Comparison of ENCODE assay signal across 23 cellular contexts in the genomic region with DNA sequence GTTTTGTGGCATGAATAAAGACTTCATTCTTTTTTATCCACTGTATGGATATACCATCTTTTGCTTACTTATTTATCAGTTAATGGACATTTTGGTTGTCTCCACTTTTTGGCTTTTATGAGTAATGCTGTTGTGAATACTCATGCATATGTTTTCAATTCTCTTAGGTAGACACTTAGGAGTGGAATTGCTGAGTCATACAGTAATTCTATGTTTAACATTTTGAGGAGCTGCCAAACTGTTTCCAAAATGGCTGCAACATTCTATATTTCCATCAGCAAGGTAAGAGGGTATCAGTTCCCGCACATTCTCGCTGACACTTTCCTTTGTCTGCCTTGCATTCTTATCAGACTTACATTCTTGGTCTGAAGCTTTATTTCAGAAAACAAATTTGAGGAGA.
A peak's percentile ranks its signal among the peaks of the same experiment; 100 is the strongest.
DNase-seq lines count a peak whose midpoint lies in the region; ATAC-seq and TF ChIP-seq lines count a peak whose summit lies in the region.
"Had no signal": no experiment of that assay in that cellular context is flagged by ENCODE, and none has a peak within 500 bp of the region (broad histone marks: within the 10 kb centered on the region; RNA-seq: fewer than 3 reads in every experiment).

No MANE protein-coding gene starts in this region.

- peaks cover 8% of the 10 kb centered on the region for H3K4me1 Mint-ChIP-seq in osteocyte (ENCODE audit: unreplicated experiment)
- H3K4me1 Mint-ChIP-seq in stimulated activated naive CD8-positive, alpha-beta T cell treated with anti-CD3 and anti-CD28 coated beads, Interleukin-15, amount 100 ng/mL, for 72 hours: no peaks in the 10 kb centered on the region
- H3K4me1 Mint-ChIP-seq: naive B cell had no signal

- ATAC-seq in GM21526 (IDR thresholded peaks at IDR 0.05; ENCODE audit: low FRiP score, unreplicated experiment): no peak
- ATAC-seq in stimulated activated naive CD8-positive, alpha-beta T cell treated with anti-CD3 and anti-CD28 coated beads, Interleukin-15, amount 100 ng/mL, for 72 hours: no peak

- H3K9me3 Mint-ChIP-seq in osteocyte (ENCODE audit: unreplicated experiment): peaks cover 4% of the 10 kb centered on the region
- peaks cover 9 to 16% of the 10 kb centered on the region in 2 donors for H3K9me3 Mint-ChIP-seq in stimulated activated naive CD8-positive, alpha-beta T cell treated with anti-CD3 and anti-CD28 coated beads, Interleukin-15, amount 100 ng/mL, for 72 hours

- H3K27ac Mint-ChIP-seq in osteocyte (ENCODE audit: unreplicated experiment): peak overlapping the region; percentile 14
- H3K27ac Mint-ChIP-seq in stimulated activated naive CD8-positive, alpha-beta T cell treated with anti-CD3 and anti-CD28 coated beads, Interleukin-15, amount 100 ng/mL, for 72 hours: no peak overlapping the region

- no peaks in the 10 kb centered on the region for H3K9me3 ChIP-seq in MG63
- H3K9me3 ChIP-seq: BE2C, Caco-2, right atrium auricular region had no signal

- no peaks in the 10 kb centered on the region for H3K36me3 ChIP-seq in MG63
- H3K36me3 ChIP-seq: BE2C, right atrium auricular region had no signal

- H3K4me3 ChIP-seq in choroid plexus epithelial cell (ENCODE audit: low read depth, low read length) (no peak overlapping the region), MG63 (no peak overlapping the region)
- H3K4me3 ChIP-seq: right atrium auricular region had no signal

- TF ChIP-seq CTCF in choroid plexus epithelial cell (conservative IDR thresholded peaks at IDR 0.05; ENCODE audit: low read depth, low read length) (no peak), osteocyte (IDR thresholded peaks at IDR 0.05) (no peak)

- no peaks in the 10 kb centered on the region for H3K36me3 Mint-ChIP-seq in osteocyte (ENCODE audit: unreplicated experiment)
- H3K36me3 Mint-ChIP-seq: naive B cell had no signal

- no peaks in the 10 kb centered on the region for H3K27me3 Mint-ChIP-seq in osteocyte (ENCODE audit: unreplicated experiment)
- H3K27me3 Mint-ChIP-seq in stimulated activated naive CD8-positive, alpha-beta T cell treated with anti-CD3 and anti-CD28 coated beads, Interleukin-15, amount 100 ng/mL, for 72 hours: peaks cover 7% of the 10 kb centered on the region
- H3K27me3 Mint-ChIP-seq: naive B cell had no signal

- DNase-seq in NOMO-1 treated with DMSO at 0.1 percent for 48 hours (lab: John Stamatoyannopoulos, UW; ENCODE audit: unreplicated experiment): peak; percentile 1
- no peak for DNase-seq in NOMO-1 treated with dmso at 0.1 percent for 144 hours (lab: John Stamatoyannopoulos, UW; ENCODE audit: unreplicated experiment)
- DNase-seq in RPMI7951 (ENCODE audit: low read depth): peak; percentile 78
- peak; percentile 58 for DNase-seq in choroid plexus epithelial cell (ENCODE audit: low read depth)
- no peak for DNase-seq in osteocyte (ENCODE audit: extremely low spot score, unreplicated experiment)
- DNase-seq in stimulated activated naive CD8-positive, alpha-beta T cell treated with anti-CD3 and anti-CD28 coated beads, Interleukin-15, amount 100 ng/mL, for 72 hours: no peak
- DNase-seq in MG63: no peak
- DNase-seq: 8988T; activated CD4-positive, CD25-positive, alpha-beta regulatory T cell treated with anti-CD3 and anti-CD28 coated beads, Interleukin-2, amount 50 U/mL, for 72 hours; activated naive CD4-positive, alpha-beta T cell; activated T-cell treated with anti-CD3 and anti-CD28 coated beads, Interleukin-2, amount 50 U/mL, for 1 hour; BE2C; Caco-2; central memory CD4-positive, alpha-beta T cell; DND-41; MV-4-11; naive B cell; NCI-H526 treated with DMSO at 0.1 percent for 48 hours; SHP77; stimulated activated CD8-positive, alpha-beta memory T cell treated with anti-CD3 and anti-CD28 coated beads, Interleukin-4, amount 100 ng/mL, for 48 hours; trophoblast cell had no signal

- H3K4me3 Mint-ChIP-seq in osteocyte (ENCODE audit: unreplicated experiment): no peak overlapping the region
- no peak overlapping the region for H3K4me3 Mint-ChIP-seq in stimulated activated naive CD8-positive, alpha-beta T cell treated with anti-CD3 and anti-CD28 coated beads, Interleukin-15, amount 100 ng/mL, for 72 hours
- H3K4me3 Mint-ChIP-seq: naive B cell had no signal

- H3K27me3 ChIP-seq in MG63: no peaks in the 10 kb centered on the region
- H3K27me3 ChIP-seq: BE2C, right atrium auricular region had no signal

Comparison
In these comparisons a context has a peak if more than half of its experiments do, and no peak if none do; other contexts are left out.
1. DNase-seq: peak in NOMO-1 treated with DMSO at 0.1 percent for 48 hours (single experiment), RPMI7951 (single experiment) and choroid plexus epithelial cell (single experiment); none in NOMO-1 treated with dmso at 0.1 percent for 144 hours (single experiment), osteocyte (single experiment), stimulated activated naive CD8-positive, alpha-beta T cell treated with anti-CD3 and anti-CD28 coated beads, Interleukin-15, amount 100 ng/mL, for 72 hours (0 of 2) and MG63 (single experiment).